ENCODE assay signal across 14 cellular contexts in the genomic region with DNA sequence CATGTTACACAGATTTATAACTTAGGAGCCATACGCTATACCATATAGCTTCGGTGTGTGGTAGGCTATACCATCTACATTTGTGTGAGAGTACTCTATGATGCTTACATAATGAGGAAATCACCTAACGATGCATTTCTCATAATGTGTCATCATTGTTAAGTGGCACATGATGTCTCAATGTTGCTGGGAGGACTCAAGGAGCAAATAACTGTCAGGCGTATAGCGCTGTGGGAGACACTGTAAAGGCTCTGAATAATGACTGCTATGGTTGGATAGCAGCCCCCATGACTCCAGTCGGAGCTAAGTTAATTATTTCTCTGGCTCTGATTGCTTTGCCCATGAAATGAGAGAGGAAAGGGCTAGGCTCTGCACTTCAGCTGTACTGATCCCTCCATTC.
"Had no signal": no experiment of that assay in that cellular context is flagged by ENCODE, and none has a peak within 500 bp of the region (broad histone marks: within the 10 kb centered on the region; RNA-seq: fewer than 3 reads in every experiment).

No MANE protein-coding gene starts in this region.

- H3K36me3 ChIP-seq: left lung, tibial artery, uterus, WERI-Rb-1 had no signal

- H3K27me3 Mint-ChIP-seq: activated naive CD8-positive, alpha-beta T cell treated with anti-CD3 and anti-CD28 coated beads, Interleukin-2, amount 10 ng/mL, durations not matched to agents 7 days and 5 days had no signal

- H3K27ac ChIP-seq: left lung, tibial artery, uterus, WERI-Rb-1 had no signal

- H3K4me3 ChIP-seq: left lung, tibial artery, uterus had no signal

- H3K36me3 Mint-ChIP-seq: activated naive CD8-positive, alpha-beta T cell treated with anti-CD3 and anti-CD28 coated beads, Interleukin-2, amount 10 ng/mL, durations not matched to agents 7 days and 5 days; natural killer cell treated with Interleukin-12 subunit alpha and Interleukin-12 subunit beta and Interleukin-15 and Interleukin-18, amount 100 ng/mL, for 72 hours; stimulated activated naive B cell treated with anti-CD40 and anti-IgM and Interleukin-4, amounts not matched to agents 10 μg/mL and 1 μg/mL and 100 μg/mL, for 72 hours had no signal

- FAIRE-seq: islet of Langerhans had no signal

- H3K4me1 Mint-ChIP-seq: activated naive CD8-positive, alpha-beta T cell treated with anti-CD3 and anti-CD28 coated beads, Interleukin-2, amount 10 ng/mL, durations not matched to agents 7 days and 5 days; stimulated activated naive B cell treated with anti-CD40 and anti-IgM and Interleukin-4, amounts not matched to agents 10 μg/mL and 1 μg/mL and 100 μg/mL, for 72 hours had no signal

- H3K27me3 ChIP-seq: left lung, uterus had no signal

- H3K27ac Mint-ChIP-seq: activated naive CD8-positive, alpha-beta T cell treated with anti-CD3 and anti-CD28 coated beads, Interleukin-2, amount 10 ng/mL, durations not matched to agents 7 days and 5 days; natural killer cell treated with Interleukin-12 subunit alpha and Interleukin-12 subunit beta and Interleukin-15 and Interleukin-18, amount 100 ng/mL, for 72 hours; stimulated activated naive B cell treated with anti-CD40 and anti-IgM and Interleukin-4, amounts not matched to agents 10 μg/mL and 1 μg/mL and 100 μg/mL, for 72 hours had no signal

- H3K4me1 ChIP-seq: left lung, tibial artery, uterus had no signal

- H3K4me3 Mint-ChIP-seq: activated naive CD8-positive, alpha-beta T cell treated with anti-CD3 and anti-CD28 coated beads, Interleukin-2, amount 10 ng/mL, durations not matched to agents 7 days and 5 days; natural killer cell treated with Interleukin-12 subunit alpha and Interleukin-12 subunit beta and Interleukin-15 and Interleukin-18, amount 100 ng/mL, for 72 hours; stimulated activated naive B cell treated with anti-CD40 and anti-IgM and Interleukin-4, amounts not matched to agents 10 μg/mL and 1 μg/mL and 100 μg/mL, for 72 hours had no signal

- H3K9me3 ChIP-seq: uterus had no signal

- DNase-seq: activated CD4-positive, alpha-beta T cell treated with anti-CD3 and anti-CD28 coated beads for 4 hours; activated naive CD8-positive, alpha-beta T cell treated with anti-CD3 and anti-CD28 coated beads, Interleukin-2, amount 10 ng/mL, durations not matched to agents 7 days and 5 days; erythroblast; left lung; nucleus accumbens; posterior cingulate gyrus; stimulated activated naive B cell treated with anti-CD40 and anti-IgM and Interleukin-4, amounts not matched to agents 10 μg/mL and 1 μg/mL and 100 μg/mL, for 72 hours; T-helper 1 cell; T1000; tibial artery; uterus; WERI-Rb-1 had no signal
